In genomic region chr10:100043344-100043743, GRCh38 we compare ENCODE assay signal across 2 cellular contexts.
A peak's percentile ranks its signal among the peaks of the same experiment; 100 is the strongest.
TF ChIP-seq lines count a peak whose summit lies in the region.

No MANE protein-coding gene starts in this region.

TF ChIP-seq in HEK293T, 16 proteins besides CTCF, POLR2A, EP300 and RAD21:
- TF ChIP-seq PKNOX1 (IDR thresholded peaks at IDR 0.05) (0 out of 2 replicates have a peak, but pooled peaks have one; percentile 3), FOXA1 (IDR thresholded peaks at IDR 0.05) (no peak)

TF ChIP-seq in GM12878, 131 proteins besides CTCF, POLR2A, EP300 and RAD21 (continued from another document):
- TF ChIP-seq CHD4 (IDR thresholded peaks at IDR 0.05) (no peak), ZZZ3 (IDR thresholded peaks at IDR 0.05; ENCODE audit: control insufficient read depth, insufficient read length, low read depth) (no peak), ZBTB4 (CRISPR knock-in tag; IDR thresholded peaks at IDR 0.05) (no peak), NFIC (IDR thresholded peaks at IDR 0.05; ENCODE audit: low read depth, low read length) (no peak), REST (IDR thresholded peaks at IDR 0.05; ENCODE audit: low read depth, low read length) (no peak), EED (IDR thresholded peaks at IDR 0.05; ENCODE audit: low read depth) (no peak), SIX5 (IDR thresholded peaks at IDR 0.05; ENCODE audit: low read depth, low read length, severe bottlenecking) (no peak), SUZ12 (IDR thresholded peaks at IDR 0.05; ENCODE audit: unreplicated experiment) (no peak), ATF7 (IDR thresholded peaks at IDR 0.05; ENCODE audit: low read depth) (no peak), NRF1 (conservative IDR thresholded peaks at IDR 0.05; ENCODE audit: low read depth, low read length) (no peak), STAT3 (IDR thresholded peaks at IDR 0.05; ENCODE audit: low read depth, low read length) (no peak), MTA2 (IDR thresholded peaks at IDR 0.05; ENCODE audit: low read depth) (no peak)
